In genomic region chr2:20212459-20212870, GRCh38 we compare ENCODE assay signal across 9 cellular contexts. TPM values are rescaled to one million over a fixed set of nuclear protein-coding genes. Genes with fewer than 3 reads are reported as not detected.
A peak's percentile ranks its signal among the peaks of the same experiment; 100 is the strongest.
DNase-seq lines count a peak whose midpoint lies in the region; ATAC-seq, FAIRE-seq and TF ChIP-seq lines count a peak whose summit lies in the region.
"Had no signal": no experiment of that assay in that cellular context is flagged by ENCODE, and none has a peak within 500 bp of the region (broad histone marks: within the 10 kb centered on the region; RNA-seq: fewer than 3 reads in every experiment).

No MANE protein-coding gene starts in this region.

- peaks cover 59% of the 10 kb centered on the region for H3K4me1 ChIP-seq in Karpas-422 (ENCODE audit: low read length)

- ATAC-seq in T-cell (replicated peaks in 1 of 4), result no peak

- no peaks in the 10 kb centered on the region; the same call in none of the 2 replicates for H4K20me1 ChIP-seq in Karpas-422 (ENCODE audit: insufficient read depth, low read depth, low read length)

- H3K27me3 ChIP-seq in Karpas-422 (ENCODE audit: low read length), result no peaks in the 10 kb centered on the region

- H3K4me3 Mint-ChIP-seq in T-cell, result no peak overlapping the region

- H3K27ac ChIP-seq in Karpas-422 (ENCODE audit: low read length), result no peak overlapping the region
- peak overlapping the region in 20 of 21 experiments; percentile 49 to 98 (median 84) for H3K27ac ChIP-seq in skin epidermis

- H3K4me2 ChIP-seq in Karpas-422 (ENCODE audit: low read depth, low read length, poor library complexity, severe bottlenecking), result no peak overlapping the region

- H3K4me3 ChIP-seq in Karpas-422 (ENCODE audit: low read length) (no peak overlapping the region), epithelial cell of esophagus (ENCODE audit: low read length) (peak overlapping the region; percentile 27), skin epidermis (peak overlapping the region in 2 of 7 experiments; percentile 8 to 15)

- H3K4me1 Mint-ChIP-seq in T-cell, result no peaks in the 10 kb centered on the region

- no peaks in the 10 kb centered on the region for H3K36me3 ChIP-seq in Karpas-422 (ENCODE audit: insufficient read depth, low read length)

- H2AFZ ChIP-seq in Karpas-422 (ENCODE audit: low read length), result no peak overlapping the region

- FAIRE-seq in frontal cortex (lab: Jason Lieb, UNC), result no peak

- H3K9me2 ChIP-seq in Karpas-422 (replicated peaks; ENCODE audit: insufficient read depth, low read length), result no peaks in the 10 kb centered on the region

- peaks cover 30% of the 10 kb centered on the region for H3K79me2 ChIP-seq in Karpas-422 (ENCODE audit: low read length)

- POLR2A ChIA-PET in T-cell (lab: Charles Lee), result no interaction called here

- DNase-seq in GM19238 (ENCODE audit: insufficient read length, low spot score) (peak; percentile 46), Karpas-422 (no peak), epithelial cell of esophagus (ENCODE audit: low read depth) (peak; percentile 97), cerebellar cortex (ENCODE audit: low spot score) (no peak), NCI-H2029 (lab: John Stamatoyannopoulos, UW) (no peak), T-cell (no peak), frontal cortex (ENCODE audit: low spot score in 2 of 2) (no peak)
- DNase-seq: hippocampal formation had no signal

- no peaks in the 10 kb centered on the region for H3K9me3 ChIP-seq in Karpas-422 (ENCODE audit: low read length)

- peaks cover 0 to 2% of the 10 kb centered on the region in 2 donors for H3K27me3 Mint-ChIP-seq in T-cell

- H3K27ac Mint-ChIP-seq in T-cell, result no peak overlapping the region

- TF ChIP-seq CTCF in epithelial cell of esophagus (IDR thresholded peaks at IDR 0.05; ENCODE audit: insufficient read depth, low read depth, low read length, missing control alignments), result no peak

- H3K36me3 Mint-ChIP-seq in T-cell, result no peaks in the 10 kb centered on the region

- peak overlapping the region; percentile 24; the same call in 1 of the 2 replicates for H3K9ac ChIP-seq in Karpas-422 (ENCODE audit: low read length)

- CTCF ChIA-PET in T-cell (lab: Charles Lee), result no interaction called here

- no peaks in the 10 kb centered on the region for H3K9me3 Mint-ChIP-seq in T-cell

RNA-seq across cellular contexts. Expression of gene SDC1, which starts 12.5 kb away (rescaled TPM):
- 11.5 and 25.1 TPM in 2 replicates for total RNA-seq in Karpas-422 (2014; rRNA removed; shearing (Covaris generic); ENCODE audit: low replicate concordance)
- total RNA-seq in T-cell, result 1 to 10 TPM in 1 of 5 donors, under 1 TPM in 2, not detected in 2; 0.82 to 1.2 (median 0.99) TPM
- 9.8 TPM for total RNA-seq in frontal cortex

Comparison
In these comparisons a context has a peak if more than half of its experiments do, and no peak if none do; other contexts are left out.
1. DNase-seq: peak in GM19238 (single experiment) and epithelial cell of esophagus (single experiment); none in Karpas-422 (single experiment), cerebellar cortex (single experiment), NCI-H2029 (single experiment), T-cell (0 of 34) and frontal cortex (0 of 2).